8 cellular contexts compared by ENCODE assay signal in genomic region chr1:212630159-212630900, GRCh38. TPM values are rescaled to one million over a fixed set of nuclear protein-coding genes. Genes with fewer than 3 reads are reported as not detected.
DNase-seq lines count a peak whose midpoint lies in the region; ATAC-seq and TF ChIP-seq lines count a peak whose summit lies in the region.

No MANE protein-coding gene starts in this region.

- 61 to 64% methylated on average over 16 of the region's 16 CpGs for WGBS in lung, 2 donors

- TF ChIP-seq CTCF in AG04449 (IDR thresholded peaks at IDR 0.05; ENCODE audit: insufficient read depth, low read length, missing control alignments) = peak; percentile 91
- peak; percentile 83 for TF ChIP-seq CTCF in colonic mucosa (IDR thresholded peaks at IDR 0.05)
- TF ChIP-seq CTCF in lung (IDR thresholded peaks at IDR 0.05; ENCODE audit: control extremely low read depth, extremely low read depth) = peak; percentile 66

- H3K27ac ChIP-seq in colonic mucosa (no peak overlapping the region), lung (ENCODE audit: low read depth in 1 of 2, low read length in 1 of 2) (no peak overlapping the region)

- no peaks in the 10 kb centered on the region for H3K36me3 ChIP-seq in colonic mucosa
- H3K36me3 ChIP-seq in lung (ENCODE audit: control insufficient read depth in 2 of 2, insufficient read depth in 2 of 2, low read length in 2 of 2) = no peaks in the 10 kb centered on the region

- peak; percentile 79 for ATAC-seq in GM18499 (IDR thresholded peaks at IDR 0.05; ENCODE audit: insufficient read depth, unreplicated experiment)
- peak; percentile 96 for ATAC-seq in HG02852 (IDR thresholded peaks at IDR 0.05; ENCODE audit: unreplicated experiment)
- ATAC-seq in lung (ENCODE audit: insufficient read depth, low FRiP score) = peak; percentile 80

- H3K9ac ChIP-seq in colonic mucosa (ENCODE audit: low read depth in 2 of 2, low read length in 2 of 2) = no peak overlapping the region

- H3K4me1 ChIP-seq in colonic mucosa (no peaks in the 10 kb centered on the region), lung (ENCODE audit: control insufficient read depth in 2 of 2, insufficient read depth in 2 of 2, low read length in 2 of 2) (peaks cover 0 to 6% of the 10 kb centered on the region in 2 donors)

- H3K9me3 ChIP-seq in colonic mucosa = no peaks in the 10 kb centered on the region
- H3K9me3 ChIP-seq in lung (ENCODE audit: control insufficient read depth in 2 of 2, insufficient read depth in 1 of 2, low read length in 1 of 2) = no peaks in the 10 kb centered on the region

- CTCF ChIA-PET in AG04449 (lab: Yijun Ruan, JAX) = interaction anchor here (0.7 to 4.3 kb wide), 20 partner anchors 8 to 160 kb away, joined by 3 to 40 read pairs (median 3); no protein-coding TSS in a partner anchor

- POLR2A ChIA-PET in AG04449 (lab: Yijun Ruan, JAX) = no interaction called here

- DNase-seq in AG04449 (ENCODE audit: low read depth, low spot score) (no peak), NCI-H1436 treated with DMSO at 0.1 percent for 48 hours (lab: John Stamatoyannopoulos, UW) (peak; percentile 46), colonic mucosa (peak; percentile 61), lung (ENCODE audit: low spot score) (peak; percentile 58)
- DNase-seq in activated CD4-positive, alpha-beta T cell treated with anti-CD3 and anti-CD28 coated beads for 1 hour = peak; percentile 38
- peak; percentile 38 for DNase-seq in stimulated activated CD8-positive, alpha-beta memory T cell treated with anti-CD3 and anti-CD28 coated beads, Interleukin-2, amount 100 ng/mL, for 48 hours (ENCODE audit: low read depth in 2 of 2)

- intact Hi-C loops in colonic mucosa (cut with DNase I) = no loop called here

- H3K27me3 ChIP-seq in colonic mucosa = no peaks in the 10 kb centered on the region
- H3K27me3 ChIP-seq in lung (ENCODE audit: control insufficient read depth, insufficient read depth) = no peaks in the 10 kb centered on the region

- no peak overlapping the region for H3K4me3 ChIP-seq in AG04449 (ENCODE audit: low read depth, low read length)
- H3K4me3 ChIP-seq in colonic mucosa = no peak overlapping the region
- H3K4me3 ChIP-seq in lung = no peak overlapping the region

RNA-seq across cellular contexts. Expression of gene ATF3, which starts 21.8 kb away (rescaled TPM):
- 10 to 100 TPM; 17.7 to 34.0 TPM for total RNA-seq in colonic mucosa
- total RNA-seq in lung = 10 to 100 TPM; 15.9 to 44.1 TPM
- 10 to 100 TPM; 22.3 to 26.5 TPM for polyA plus RNA-seq in lung
